ENCODE assay signal across 1 cellular context in genomic region chr5:132905938-132906337, GRCh38.
TF ChIP-seq lines count a peak whose summit lies in the region.

No MANE protein-coding gene starts in this region.

TF ChIP-seq in HepG2, 621 proteins besides CTCF, POLR2A, EP300 and RAD21 (continues in another document):
- TF ChIP-seq ELK4 (CRISPR knock-in tag; IDR thresholded peaks at IDR 0.05; ENCODE audit: borderline replicate concordance) (no peak), CEBPB (IDR thresholded peaks at IDR 0.05; ENCODE audit: borderline replicate concordance, low read depth, low read length) (peak; percentile 55; the same call in 1 of the 2 replicates), SP4 (CRISPR knock-in tag; IDR thresholded peaks at IDR 0.05) (no peak), ZNF773 (CRISPR knock-in tag; IDR thresholded peaks at IDR 0.05; ENCODE audit: borderline replicate concordance) (no peak), SRSF9 (IDR thresholded peaks at IDR 0.05; ENCODE audit: borderline replicate concordance, insufficient read depth, low read depth, low read length, poor library complexity, severe bottlenecking) (no peak), ZNF549 (CRISPR knock-in tag; IDR thresholded peaks at IDR 0.05) (no peak), ZNF644 (CRISPR knock-in tag; IDR thresholded peaks at IDR 0.05; ENCODE audit: low read depth) (peak; percentile 18; the same call in 1 of the 2 replicates), TMF1 (CRISPR knock-in tag; IDR thresholded peaks at IDR 0.05; ENCODE audit: low read depth) (no peak), THAP9 (CRISPR knock-in tag; IDR thresholded peaks at IDR 0.05; ENCODE audit: borderline replicate concordance) (no peak), ZHX2 (IDR thresholded peaks at IDR 0.05; ENCODE audit: low read depth) (no peak), ZHX2 (CRISPR knock-in tag; IDR thresholded peaks at IDR 0.05; ENCODE audit: borderline replicate concordance) (no peak), ZNF724P (CRISPR knock-in tag; IDR thresholded peaks at IDR 0.05; ENCODE audit: borderline replicate concordance) (no peak), MAZ (IDR thresholded peaks at IDR 0.05; ENCODE audit: borderline replicate concordance, low read depth, low read length) (no peak), MAZ (CRISPR knock-in tag; IDR thresholded peaks at IDR 0.05; ENCODE audit: low read depth) (no peak), ELF4 (CRISPR knock-in tag; IDR thresholded peaks at IDR 0.05; ENCODE audit: borderline replicate concordance) (no peak), ZNF34 (CRISPR knock-in tag; IDR thresholded peaks at IDR 0.05; ENCODE audit: borderline replicate concordance) (no peak), MAF1 (CRISPR knock-in tag; IDR thresholded peaks at IDR 0.05; ENCODE audit: borderline replicate concordance) (no peak), NR0B2 (CRISPR knock-in tag; IDR thresholded peaks at IDR 0.05) (no peak), HNRNPUL1 (IDR thresholded peaks at IDR 0.05; ENCODE audit: low read depth, low read length) (no peak), ZSCAN5A (CRISPR knock-in tag; IDR thresholded peaks at IDR 0.05; ENCODE audit: borderline replicate concordance) (no peak), MLXIP (CRISPR knock-in tag; IDR thresholded peaks at IDR 0.05; ENCODE audit: borderline replicate concordance) (no peak), ZNF710 (CRISPR knock-in tag; IDR thresholded peaks at IDR 0.05; ENCODE audit: borderline replicate concordance) (no peak), ZNF33B (CRISPR knock-in tag; IDR thresholded peaks at IDR 0.05) (no peak), RFX5 (IDR thresholded peaks at IDR 0.05; ENCODE audit: low read depth, low read length) (no peak), ATF7-NPFF (CRISPR knock-in tag; IDR thresholded peaks at IDR 0.05; ENCODE audit: low read depth) (no peak), FOXO1 (CRISPR knock-in tag; IDR thresholded peaks at IDR 0.05) (no peak; the same call in 1 of the 2 replicates), ZBTB37 (CRISPR knock-in tag; IDR thresholded peaks at IDR 0.05) (peak; percentile 47; the same call in 1 of the 2 replicates), RARA (CRISPR knock-in tag; IDR thresholded peaks at IDR 0.05) (peak; percentile 61; the same call in 1 of the 2 replicates), U2AF2 (IDR thresholded peaks at IDR 0.05; ENCODE audit: low read depth, low read length) (no peak), ZNF570 (CRISPR knock-in tag; IDR thresholded peaks at IDR 0.05; ENCODE audit: borderline replicate concordance) (no peak), ARNTL (CRISPR knock-in tag; IDR thresholded peaks at IDR 0.05) (no peak), MYNN (CRISPR knock-in tag; IDR thresholded peaks at IDR 0.05; ENCODE audit: low read depth) (no peak), ZNF703 (CRISPR knock-in tag; IDR thresholded peaks at IDR 0.05; ENCODE audit: borderline replicate concordance) (no peak), ZKSCAN1 (IDR thresholded peaks at IDR 0.05; ENCODE audit: low read length) (no peak), ZNF576 (CRISPR knock-in tag; IDR thresholded peaks at IDR 0.05) (no peak), TFAP4 (IDR thresholded peaks at IDR 0.05; ENCODE audit: borderline replicate concordance, low read depth) (peak; percentile 81; the same call in 1 of the 2 replicates), MIXL1 (CRISPR knock-in tag; IDR thresholded peaks at IDR 0.05) (peak; percentile 59; the same call in 1 of the 2 replicates), IRF2 (CRISPR knock-in tag; IDR thresholded peaks at IDR 0.05) (0 out of 2 replicates have a peak, but pooled peaks have one; percentile 33), FIP1L1 (IDR thresholded peaks at IDR 0.05; ENCODE audit: borderline replicate concordance, insufficient read depth, low read depth, low read length) (no peak), NFE2 (CRISPR knock-in tag; IDR thresholded peaks at IDR 0.05) (no peak), ZNF501 (CRISPR knock-in tag; IDR thresholded peaks at IDR 0.05) (no peak), TBL1XR1 (IDR thresholded peaks at IDR 0.05; ENCODE audit: borderline replicate concordance, low read length, partially characterized antibody) (no peak), POLR2AphosphoS2 (IDR thresholded peaks at IDR 0.05; ENCODE audit: low read depth, low read length) (no peak), ZNF232 (CRISPR knock-in tag; IDR thresholded peaks at IDR 0.05; ENCODE audit: borderline replicate concordance) (no peak), AKAP8 (CRISPR knock-in tag; IDR thresholded peaks at IDR 0.05) (no peak)
